Comparison of ENCODE assay signal across 17 cellular contexts in the genomic region with DNA sequence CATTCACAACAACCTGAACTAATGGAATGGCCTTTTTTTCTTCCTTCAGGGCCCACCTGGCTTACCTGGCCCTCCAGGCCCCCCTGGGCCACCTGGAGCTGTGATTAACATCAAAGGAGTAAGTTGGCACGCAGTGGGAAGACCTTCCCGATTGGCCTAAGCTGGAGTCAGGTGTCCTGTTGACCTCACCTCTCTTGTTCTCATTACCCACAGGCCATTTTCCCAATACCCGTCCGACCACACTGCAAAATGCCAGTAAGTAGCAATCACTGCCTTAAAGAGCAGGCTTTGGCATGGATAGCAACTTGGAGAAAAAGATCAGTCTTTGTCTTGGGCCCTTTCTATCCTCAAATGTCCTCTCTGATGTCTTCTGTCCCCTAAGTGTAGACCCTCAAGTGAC.
"Had no signal": no experiment of that assay in that cellular context is flagged by ENCODE, and none has a peak within 500 bp of the region (broad histone marks: within the 10 kb centered on the region; RNA-seq: fewer than 3 reads in every experiment).

No MANE protein-coding gene starts in this region.

- H3K27me3 ChIP-seq: upper lobe of left lung had no signal

- H3K27me3 Mint-ChIP-seq: activated T-cell treated with anti-CD3 and anti-CD28 coated beads, Interleukin-2, amount 50 U/mL, for 24 hours; naive B cell; progenitor cell of endocrine pancreas had no signal

- H3K36me3 ChIP-seq: thoracic aorta, upper lobe of left lung, WERI-Rb-1 had no signal

- H3K9me3 ChIP-seq: thoracic aorta, upper lobe of left lung had no signal

- H3K4me3 Mint-ChIP-seq: activated naive CD4-positive, alpha-beta T cell treated with anti-CD3 and anti-CD28 coated beads, Interleukin-2, amount 10 ng/mL, durations not matched to agents 7 days and 5 days; activated T-cell treated with anti-CD3 and anti-CD28 coated beads, Interleukin-2, amount 50 U/mL, for 24 hours; endodermal cell; naive B cell; neural crest cell had no signal

- H3K4me3 ChIP-seq: skin epidermis, thoracic aorta, upper lobe of left lung had no signal

- DNase-seq: activated CD4-positive, alpha-beta T cell treated with anti-CD3 and anti-CD28 coated beads for 1 hour; activated CD4-positive, alpha-beta T cell treated with anti-CD3 and anti-CD28 coated beads, Interleukin-2, amount 50 U/mL, for 48 hours; activated naive CD4-positive, alpha-beta T cell treated with anti-CD3 and anti-CD28 coated beads, Interleukin-2, amount 10 ng/mL, durations not matched to agents 7 days and 5 days; activated T-cell treated with anti-CD3 and anti-CD28 coated beads, Interleukin-2, amount 50 U/mL, for 24 hours; endodermal cell; islet precursor cell; midbrain; naive B cell; stimulated activated CD4-positive, alpha-beta T cell treated with anti-CD3 and anti-CD28 coated beads, Interleukin-15, amount 100 ng/mL, for 24 hours; stimulated activated CD4-positive, alpha-beta T cell treated with anti-CD3 and anti-CD28 coated beads, Interleukin-4, amount 100 ng/mL, for 1 hour; T-helper 2 cell; upper lobe of left lung; WERI-Rb-1 had no signal

- H3K27ac ChIP-seq: skin epidermis, thoracic aorta, upper lobe of left lung, WERI-Rb-1 had no signal

- H3K27ac Mint-ChIP-seq: activated naive CD4-positive, alpha-beta T cell treated with anti-CD3 and anti-CD28 coated beads, Interleukin-2, amount 10 ng/mL, durations not matched to agents 7 days and 5 days; activated T-cell treated with anti-CD3 and anti-CD28 coated beads, Interleukin-2, amount 50 U/mL, for 24 hours; endodermal cell; progenitor cell of endocrine pancreas had no signal

- H3K4me1 Mint-ChIP-seq: neural crest cell had no signal
